Comparison of ENCODE assay signal across 9 cellular contexts in the genomic region with DNA sequence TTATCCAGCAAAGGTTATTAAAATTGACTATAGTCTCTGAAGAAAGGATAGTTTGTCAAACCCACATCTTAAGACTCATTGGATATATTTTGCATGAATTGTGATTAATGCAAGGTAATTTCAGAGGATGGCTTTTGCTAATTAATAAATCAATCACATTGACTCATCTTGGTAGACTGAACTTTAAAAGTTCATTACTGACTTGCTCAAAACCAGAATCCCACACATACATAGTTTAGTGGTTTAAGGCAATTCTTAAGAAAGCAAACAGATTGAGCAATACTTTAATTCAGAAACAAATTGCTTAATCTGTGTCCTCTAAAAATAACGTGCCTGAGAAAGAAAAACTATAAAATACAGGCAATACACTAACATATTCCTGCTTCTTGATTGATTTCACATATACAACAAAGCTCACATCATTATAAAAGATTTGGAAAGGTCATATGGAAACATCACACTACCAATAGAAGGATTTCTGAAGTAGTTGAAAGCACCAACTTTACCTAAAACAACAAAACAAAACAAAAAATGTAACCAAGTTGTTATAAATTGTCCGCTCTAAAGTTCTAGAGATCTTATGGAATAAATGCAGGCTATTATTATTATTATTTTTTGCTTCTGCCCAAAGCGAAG.
DNase-seq lines count a peak whose midpoint lies in the region; ATAC-seq, FAIRE-seq and TF ChIP-seq lines count a peak whose summit lies in the region.
"Had no signal": no experiment of that assay in that cellular context is flagged by ENCODE, and none has a peak within 500 bp of the region (broad histone marks: within the 10 kb centered on the region; RNA-seq: fewer than 3 reads in every experiment).

No MANE protein-coding gene starts in this region.

- peak overlapping the region; percentile 91 for H2AFZ ChIP-seq in OCI-LY7 (ENCODE audit: low read length)

- H3K4me1 ChIP-seq in OCI-LY7 (ENCODE audit: insufficient read depth, low read length, poor library complexity, severe bottlenecking) (peaks cover 91% of the 10 kb centered on the region), colonic mucosa (peaks cover 9% of the 10 kb centered on the region)

- no TSS peak for BruUV-seq in OCI-LY7 (replicated peaks; lab: Mats Ljungman, UMichigan)

- POLR2A ChIA-PET in OCI-LY7 (lab: Charles Lee), result interaction anchor here (0.7 to 1.2 kb wide), 9 partner anchors 12 to 273 kb away, joined by 3 to 8 read pairs (median 3); no protein-coding TSS in a partner anchor

- DNase-seq in GM04504 (ENCODE audit: low read depth) (peak; percentile 66), OCI-LY7 (ENCODE audit: low spot score) (no peak), colonic mucosa (no peak), NCI-H2196 (lab: John Stamatoyannopoulos, UW; ENCODE audit: unreplicated experiment) (no peak), NCI-H226 (no peak), H54 (ENCODE audit: insufficient read length, low spot score) (no peak)
- DNase-seq: activated CD4-positive, CD25-positive, alpha-beta regulatory T cell had no signal

- peak overlapping the region; percentile 54 for H3K4me2 ChIP-seq in OCI-LY7 (ENCODE audit: low read length)

- H3K27ac ChIP-seq in OCI-LY7 (ENCODE audit: low read depth, low read length, poor library complexity, severe bottlenecking) (peak overlapping the region; percentile 24), colonic mucosa (peak overlapping the region; percentile 1), skin epidermis (peak overlapping the region in 18 of 21 experiments; percentile 2 to 76 (median 40))

- no peaks in the 10 kb centered on the region for H3K27me3 ChIP-seq in colonic mucosa

- H3K9me2 ChIP-seq in OCI-LY7 (ENCODE audit: insufficient read depth, low read length), result no peaks in the 10 kb centered on the region

- TF ChIP-seq CTCF in OCI-LY7 (conservative IDR thresholded peaks at IDR 0.05; ENCODE audit: low read length) (no peak), colonic mucosa (IDR thresholded peaks at IDR 0.05) (no peak)

- no peaks in the 10 kb centered on the region for H3K36me3 ChIP-seq in OCI-LY7 (ENCODE audit: insufficient read depth, low read length)
- H3K36me3 ChIP-seq in colonic mucosa, result no peaks in the 10 kb centered on the region

- ATAC-seq in GM18517 (IDR thresholded peaks at IDR 0.05; ENCODE audit: unreplicated experiment), result no peak

- H3K9me3 ChIP-seq in OCI-LY7 (ENCODE audit: low read length) (no peaks in the 10 kb centered on the region), colonic mucosa (no peaks in the 10 kb centered on the region)

- intact Hi-C loops in OCI-LY7 (cut with micrococcal nuclease; ENCODE audit: unreplicated experiment) (no loop called here), colonic mucosa (cut with DNase I) (no loop called here)

- no peak for FAIRE-seq in H54 (lab: Jason Lieb, UNC)

- H3K4me3 ChIP-seq in OCI-LY7 (ENCODE audit: low read depth, low read length, poor library complexity, severe bottlenecking), result no peak overlapping the region
- H3K4me3 ChIP-seq in colonic mucosa, result no peak overlapping the region
- no peak overlapping the region for H3K4me3 ChIP-seq in skin epidermis

- no peaks in the 10 kb centered on the region for H4K20me1 ChIP-seq in OCI-LY7 (ENCODE audit: insufficient read depth, low read length)

- no peaks in the 10 kb centered on the region for H3K79me2 ChIP-seq in OCI-LY7 (ENCODE audit: insufficient read depth, low read depth, low read length)

- CTCF ChIA-PET in OCI-LY7 (lab: Charles Lee; ENCODE audit: unreplicated experiment), result interaction anchor here (0.6 kb wide), 1 partner anchor 245 kb away, joined by 5 read pairs; no protein-coding TSS in a partner anchor

- no peak for TF ChIP-seq POLR2A in H54 (IDR thresholded peaks at IDR 0.05; ENCODE audit: low read depth, low read length)

- no peak overlapping the region for H3K9ac ChIP-seq in colonic mucosa (ENCODE audit: low read depth in 2 of 2, low read length in 2 of 2)
